In genomic region chr18:1475867-1476266, GRCh38 we compare ENCODE assay signal across 7 cellular contexts.
"Had no signal": no experiment of that assay in that cellular context is flagged by ENCODE, and none has a peak within 500 bp of the region (broad histone marks: within the 10 kb centered on the region; RNA-seq: fewer than 3 reads in every experiment).

No MANE protein-coding gene starts in this region.

- H3K27ac ChIP-seq: HL-60 had no signal

- H2AFZ ChIP-seq: GM23338 had no signal

- H3K4me3 ChIP-seq: GM23338 had no signal

- FAIRE-seq: H1, H54, HepG2 had no signal

- ATAC-seq: GM23338, HepG2 had no signal

- H3K4me2 ChIP-seq: GM23338 had no signal

- DNase-seq: H9, HCEC 1CT had no signal
